Comparison of ENCODE assay signal across 8 cellular contexts in genomic region chr17:41548844-41549595, GRCh38. TPM values are rescaled to one million over a fixed set of nuclear protein-coding genes. Genes with fewer than 3 reads are reported as not detected.
DNase-seq lines count a peak whose midpoint lies in the region; ATAC-seq, FAIRE-seq and TF ChIP-seq lines count a peak whose summit lies in the region.

No MANE protein-coding gene starts in this region.

- H4K20me1 ChIP-seq in Karpas-422 (ENCODE audit: insufficient read depth, low read depth, low read length), result peaks cover 3% of the 10 kb centered on the region; the same call in 1 of the 2 replicates

- no peaks in the 10 kb centered on the region for H3K9me3 Mint-ChIP-seq in natural killer cell treated with Interleukin-12 subunit alpha and Interleukin-12 subunit beta and Interleukin-15 and Interleukin-18, amount 100 ng/mL, for 72 hours
- H3K9me3 Mint-ChIP-seq in stimulated activated memory B cell treated with anti-CD40 and anti-IgM and Interleukin-4, amounts not matched to agents 10 μg/mL and 1 μg/mL and 100 μg/mL, for 72 hours, result peaks cover 4% of the 10 kb centered on the region

- CTCF ChIA-PET in RWPE1 (lab: Yijun Ruan, JAX), result interaction anchor here (0.5 to 4.5 kb wide), 64 partner anchors 8 to 1397 kb away, joined by 3 to 57 read pairs (median 4); partner anchors contain the start of genes KRT13, KRT15, KRT17 and KRT19

- peak; percentile 84 for DNase-seq in GM12891 (ENCODE audit: insufficient read length, low spot score)
- peak; percentile 88 for DNase-seq in Karpas-422
- peak; percentile 79 for DNase-seq in RWPE1 (ENCODE audit: low spot score)
- peak; percentile 69 for DNase-seq in activated T-helper 9 cell treated with anti-CD3 and anti-CD28 coated beads, Interleukin-2, amount 50 U/mL, for 16 hours (ENCODE audit: low read depth)
- DNase-seq in fibroblast of the aortic adventitia (ENCODE audit: low read depth), result peak; percentile 90
- peak; percentile 80 for DNase-seq in natural killer cell treated with Interleukin-12 subunit alpha and Interleukin-12 subunit beta and Interleukin-15 and Interleukin-18, amount 100 ng/mL, for 72 hours (ENCODE audit: low spot score)

- ATAC-seq in natural killer cell treated with Interleukin-12 subunit alpha and Interleukin-12 subunit beta and Interleukin-15 and Interleukin-18, amount 100 ng/mL, for 72 hours, result peak; percentile 82 to 86
- peak; percentile 83 for ATAC-seq in stimulated activated memory B cell treated with anti-CD40 and anti-IgM and Interleukin-4, amounts not matched to agents 10 μg/mL and 1 μg/mL and 100 μg/mL, for 72 hours
- ATAC-seq in HG03139 (IDR thresholded peaks at IDR 0.05; ENCODE audit: unreplicated experiment), result no peak

- TF ChIP-seq POLR2A in GM12891 (IDR thresholded peaks at IDR 0.05; ENCODE audit: low read depth, low read length), result no peak

- no peaks in the 10 kb centered on the region for H3K9me3 ChIP-seq in Karpas-422 (ENCODE audit: low read length)

- no peak overlapping the region for H3K4me2 ChIP-seq in Karpas-422 (ENCODE audit: low read depth, low read length, poor library complexity, severe bottlenecking)

- no peaks in the 10 kb centered on the region for H3K36me3 Mint-ChIP-seq in natural killer cell treated with Interleukin-12 subunit alpha and Interleukin-12 subunit beta and Interleukin-15 and Interleukin-18, amount 100 ng/mL, for 72 hours
- H3K36me3 Mint-ChIP-seq in stimulated activated memory B cell treated with anti-CD40 and anti-IgM and Interleukin-4, amounts not matched to agents 10 μg/mL and 1 μg/mL and 100 μg/mL, for 72 hours, result no peaks in the 10 kb centered on the region

- no peaks in the 10 kb centered on the region for H3K27me3 ChIP-seq in Karpas-422 (ENCODE audit: low read length)

- FAIRE-seq in GM12891 (lab: Jason Lieb, UNC), result peak; percentile 74

- H3K27ac ChIP-seq in Karpas-422 (ENCODE audit: low read length) (no peak overlapping the region), RWPE1 (peak overlapping the region; percentile 98)

- no peak overlapping the region for H2AFZ ChIP-seq in Karpas-422 (ENCODE audit: low read length)

- no peaks in the 10 kb centered on the region for H3K79me2 ChIP-seq in Karpas-422 (ENCODE audit: low read length)

- H3K4me3 ChIP-seq in Karpas-422 (ENCODE audit: low read length), result no peak overlapping the region
- no peak overlapping the region for H3K4me3 ChIP-seq in fibroblast of the aortic adventitia (ENCODE audit: low read depth, low read length)

- peak; percentile 94 for TF ChIP-seq CTCF in RWPE1 (conservative IDR thresholded peaks at IDR 0.05; ENCODE audit: low read depth)
- TF ChIP-seq CTCF in fibroblast of the aortic adventitia (IDR thresholded peaks at IDR 0.05; ENCODE audit: insufficient read depth, low read length), result peak; percentile 93

- H3K4me1 Mint-ChIP-seq in natural killer cell treated with Interleukin-12 subunit alpha and Interleukin-12 subunit beta and Interleukin-15 and Interleukin-18, amount 100 ng/mL, for 72 hours (ENCODE audit: low read depth in 2 of 2), result peaks cover 8 to 17% of the 10 kb centered on the region in 2 donors
- peaks cover 20% of the 10 kb centered on the region for H3K4me1 Mint-ChIP-seq in stimulated activated memory B cell treated with anti-CD40 and anti-IgM and Interleukin-4, amounts not matched to agents 10 μg/mL and 1 μg/mL and 100 μg/mL, for 72 hours

- no peaks in the 10 kb centered on the region for H3K36me3 ChIP-seq in Karpas-422 (ENCODE audit: insufficient read depth, low read length)

- peaks cover 2 to 20% of the 10 kb centered on the region in 2 donors for H3K27me3 Mint-ChIP-seq in natural killer cell treated with Interleukin-12 subunit alpha and Interleukin-12 subunit beta and Interleukin-15 and Interleukin-18, amount 100 ng/mL, for 72 hours
- H3K27me3 Mint-ChIP-seq in stimulated activated memory B cell treated with anti-CD40 and anti-IgM and Interleukin-4, amounts not matched to agents 10 μg/mL and 1 μg/mL and 100 μg/mL, for 72 hours, result peaks cover 73% of the 10 kb centered on the region

- peak overlapping the region; percentile 47 for H3K4me3 Mint-ChIP-seq in natural killer cell treated with Interleukin-12 subunit alpha and Interleukin-12 subunit beta and Interleukin-15 and Interleukin-18, amount 100 ng/mL, for 72 hours
- H3K4me3 Mint-ChIP-seq in stimulated activated memory B cell treated with anti-CD40 and anti-IgM and Interleukin-4, amounts not matched to agents 10 μg/mL and 1 μg/mL and 100 μg/mL, for 72 hours, result peak overlapping the region; percentile 32

- no peaks in the 10 kb centered on the region for H3K9me2 ChIP-seq in Karpas-422 (replicated peaks; ENCODE audit: insufficient read depth, low read length)

- POLR2A ChIA-PET in RWPE1 (lab: Yijun Ruan, JAX; ENCODE audit: low non-redundant PET), result interaction anchor here (0.5 to 1.0 kb wide), 3 partner anchors 11 to 131 kb away, joined by 3 to 4 read pairs (median 3); no protein-coding TSS in a partner anchor

- peaks cover 3% of the 10 kb centered on the region; the same call in 1 of the 2 replicates for H3K4me1 ChIP-seq in Karpas-422 (ENCODE audit: low read length)

- no peak overlapping the region for H3K27ac Mint-ChIP-seq in natural killer cell treated with Interleukin-12 subunit alpha and Interleukin-12 subunit beta and Interleukin-15 and Interleukin-18, amount 100 ng/mL, for 72 hours
- H3K27ac Mint-ChIP-seq in stimulated activated memory B cell treated with anti-CD40 and anti-IgM and Interleukin-4, amounts not matched to agents 10 μg/mL and 1 μg/mL and 100 μg/mL, for 72 hours, result no peak overlapping the region

- H3K9ac ChIP-seq in Karpas-422 (ENCODE audit: low read length), result no peak overlapping the region

TF ChIP-seq in GM12891, 5 proteins besides CTCF, POLR2A, EP300 and RAD21:
- TF ChIP-seq SPI1 (IDR thresholded peaks at IDR 0.05; ENCODE audit: low read depth, low read length) (no peak), POU2F2 (IDR thresholded peaks at IDR 0.05; ENCODE audit: low read depth, low read length) (no peak), POLR2AphosphoS5 (IDR thresholded peaks at IDR 0.05; ENCODE audit: low read depth, low read length) (no peak), TAF1 (IDR thresholded peaks at IDR 0.05; ENCODE audit: low read depth, low read length) (no peak), PAX5 (IDR thresholded peaks at IDR 0.05; ENCODE audit: insufficient read depth, low read length, severe bottlenecking) (no peak)

RNA-seq across cellular contexts. Expression of gene KRT19, which starts 20.9 kb away (rescaled TPM):
- 0.09 TPM for polyA plus RNA-seq in GM12891 (2012; ENCODE audit: low read depth, missing spikeins)
- total RNA-seq in Karpas-422 (2014; rRNA removed; shearing (Covaris generic); ENCODE audit: low replicate concordance), result not detected in 2 replicates
- 50.7 and 78.5 TPM in 2 replicates for total RNA-seq in fibroblast of the aortic adventitia (ENCODE audit: low replicate concordance)
- total RNA-seq in natural killer cell treated with Interleukin-12 subunit alpha and Interleukin-12 subunit beta and Interleukin-15 and Interleukin-18, amount 100 ng/mL, for 72 hours, result not detected

RNA-seq across cellular contexts. Expression of gene KRT9, which starts 22.8 kb away (rescaled TPM):
- polyA plus RNA-seq in GM12891 (2012; ENCODE audit: low read depth, missing spikeins), result not detected
- not detected in 2 replicates for total RNA-seq in Karpas-422 (2014; rRNA removed; shearing (Covaris generic); ENCODE audit: low replicate concordance)
- not detected in 2 replicates for total RNA-seq in fibroblast of the aortic adventitia (ENCODE audit: low replicate concordance)
- not detected for total RNA-seq in natural killer cell treated with Interleukin-12 subunit alpha and Interleukin-12 subunit beta and Interleukin-15 and Interleukin-18, amount 100 ng/mL, for 72 hours

RNA-seq across cellular contexts. Expression of gene KRT15, which starts 30.3 kb away (rescaled TPM):
- not detected for polyA plus RNA-seq in GM12891 (2012; ENCODE audit: low read depth, missing spikeins)
- total RNA-seq in Karpas-422 (2014; rRNA removed; shearing (Covaris generic); ENCODE audit: low replicate concordance), result not detected in 2 replicates
- 0.63 TPM in 1 of 2 replicates, not detected in the other for total RNA-seq in fibroblast of the aortic adventitia (ENCODE audit: low replicate concordance)
- not detected for total RNA-seq in natural killer cell treated with Interleukin-12 subunit alpha and Interleukin-12 subunit beta and Interleukin-15 and Interleukin-18, amount 100 ng/mL, for 72 hours

RNA-seq across cellular contexts. Expression of gene KRT14, which starts 37.7 kb away (rescaled TPM):
- polyA plus RNA-seq in GM12891 (2012; ENCODE audit: low read depth, missing spikeins), result not detected
- total RNA-seq in Karpas-422 (2014; rRNA removed; shearing (Covaris generic); ENCODE audit: low replicate concordance), result not detected in 2 replicates
- 0.82 and 1.3 TPM in 2 replicates for total RNA-seq in fibroblast of the aortic adventitia (ENCODE audit: low replicate concordance)
- total RNA-seq in natural killer cell treated with Interleukin-12 subunit alpha and Interleukin-12 subunit beta and Interleukin-15 and Interleukin-18, amount 100 ng/mL, for 72 hours, result not detected

RNA-seq across cellular contexts. Expression of gene KRT13, which starts 43.6 kb away (rescaled TPM):
- polyA plus RNA-seq in GM12891 (2012; ENCODE audit: low read depth, missing spikeins), result not detected
- not detected in 2 replicates for total RNA-seq in Karpas-422 (2014; rRNA removed; shearing (Covaris generic); ENCODE audit: low replicate concordance)
- not detected in 2 replicates for total RNA-seq in fibroblast of the aortic adventitia (ENCODE audit: low replicate concordance)
- not detected for total RNA-seq in natural killer cell treated with Interleukin-12 subunit alpha and Interleukin-12 subunit beta and Interleukin-15 and Interleukin-18, amount 100 ng/mL, for 72 hours

Comparison
In these comparisons a context has a peak if more than half of its experiments do, and no peak if none do; other contexts are left out.
1. RNA of gene KRT19, which starts 20.9 kb away (total RNA-seq): 50.7 to 78.5 TPM in fibroblast of the aortic adventitia; not detected in Karpas-422 and not detected in natural killer cell treated with Interleukin-12 subunit alpha and Interleukin-12 subunit beta and Interleukin-15 and Interleukin-18, amount 100 ng/mL, for 72 hours; every median in the first group is over 10 times any median in the second.
2. Peak in every context shown above with its lines, with median percentiles within 50 percentile points of each other: DNase-seq.